Comparison of ENCODE assay signal across 30 cellular contexts in the genomic region with DNA sequence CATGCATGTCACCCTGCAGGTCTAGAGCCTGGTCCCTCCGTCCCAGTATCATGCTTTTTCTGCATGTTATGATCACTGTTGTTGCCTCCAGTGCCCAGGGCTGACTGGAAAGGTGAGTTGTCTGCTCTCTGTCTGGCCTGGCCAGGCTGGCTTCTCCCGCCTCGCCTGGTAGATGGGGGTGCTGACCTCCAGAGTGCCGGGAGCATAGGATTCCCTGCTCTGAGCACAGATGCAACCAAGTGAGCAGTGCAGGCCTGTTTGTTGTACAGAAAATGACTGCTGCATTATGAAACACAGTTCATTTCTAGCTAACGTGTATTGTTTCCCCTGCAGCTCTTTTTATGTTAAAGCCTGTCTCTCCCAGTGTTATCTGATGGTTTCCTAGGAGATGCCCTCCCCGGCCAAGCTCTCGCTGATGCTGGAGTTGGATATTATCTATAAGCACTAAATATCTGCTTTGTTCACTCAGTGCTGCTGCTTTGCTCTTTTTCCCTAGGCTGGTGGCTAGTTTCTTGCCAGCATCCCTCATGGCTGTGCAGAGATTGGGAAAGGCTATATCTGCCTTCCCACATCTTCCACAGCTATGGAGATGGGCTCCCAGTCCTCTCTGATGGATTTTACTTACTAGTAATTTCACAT.
DNase-seq lines count a peak whose midpoint lies in the region; ATAC-seq and TF ChIP-seq lines count a peak whose summit lies in the region.
"Had no signal": no experiment of that assay in that cellular context is flagged by ENCODE, and none has a peak within 500 bp of the region (broad histone marks: within the 10 kb centered on the region; RNA-seq: fewer than 3 reads in every experiment).

No MANE protein-coding gene starts in this region.

- no peaks in the 10 kb centered on the region for H3F3A ChIP-seq in neural progenitor cell (ENCODE audit: low read depth)

- H3K36me3 ChIP-seq in HAP-1 (replicated peaks) (no peaks in the 10 kb centered on the region), neural progenitor cell (no peaks in the 10 kb centered on the region), body of pancreas (replicated peaks in 1 of 2; ENCODE audit: insufficient read depth in 1 of 2, low read depth in 2 of 2) (no peaks in the 10 kb centered on the region)
- H3K36me3 ChIP-seq: prostate gland, sigmoid colon, transverse colon had no signal

- peak; percentile 64 to 79 for DNase-seq in HAP-1 (ENCODE audit: low spot score in 2 of 2)
- DNase-seq in NCI-H2227 treated with DMSO at 0.1 percent for 48 hours (lab: John Stamatoyannopoulos, UW) = peak; percentile 23
- no peak for DNase-seq in neural progenitor cell (ENCODE audit: low spot score)
- DNase-seq in body of pancreas = no peak
- no peak for DNase-seq in NOMO-1 (lab: John Stamatoyannopoulos, UW; ENCODE audit: unreplicated experiment in 2 of 2)
- no peak for DNase-seq in NCI-H1417 treated with DMSO at 0.1 percent for 48 hours (lab: John Stamatoyannopoulos, UW)
- DNase-seq: activated CD4-positive, alpha-beta T cell treated with anti-CD3 and anti-CD28 coated beads for 48 hours; activated naive CD4-positive, alpha-beta T cell treated with anti-CD3 and anti-CD28 coated beads, Interleukin-2, amount 50 U/mL, for 16 hours; activated T-cell treated with anti-CD3 and anti-CD28 coated beads for 4 hours; amniotic stem cell; Caco-2; DND-41; GF-D8; GM23248; hippocampal formation; left colon; NCI-H1694; NCI-H2171; NCI-H510A treated with DMSO at 0.1 percent for 48 hours; occipital lobe; PC-9; sigmoid colon; stimulated activated CD4-positive, alpha-beta T cell treated with anti-CD3 and anti-CD28 coated beads, Interleukin-12 subunit alpha, Interleukin-12 subunit beta, amount 100 ng/mL, for 4 hours; stimulated activated CD4-positive, alpha-beta T cell treated with anti-CD3 and anti-CD28 coated beads, Interleukin-4, amount 100 ng/mL, for 24 hours; T-helper 17 cell; transverse colon had no signal

- peaks cover 2% of the 10 kb centered on the region for H3K9me3 Mint-ChIP-seq in neural progenitor cell
- H3K9me3 Mint-ChIP-seq: activated T-helper 2 cell treated with anti-CD3 and anti-CD28 coated beads, Interferon-gamma antibody, Interleukin-2, Interleukin-4, amounts not matched to agents 10 μg/mL and 5 μg/mL and 100 μg/mL, durations not matched to agents 14 hours and 24 hours and 36 hours; memory B cell had no signal

- H3K27me3 ChIP-seq in HAP-1 (ENCODE audit: low read depth) = no peaks in the 10 kb centered on the region
- H3K27me3 ChIP-seq in neural progenitor cell = no peaks in the 10 kb centered on the region
- H3K27me3 ChIP-seq in body of pancreas = no peaks in the 10 kb centered on the region
- H3K27me3 ChIP-seq: sigmoid colon, transverse colon had no signal

- H3K27ac ChIP-seq in cingulate gyrus (ENCODE audit: low read depth, low read length) (peak overlapping the region; percentile 50), neural progenitor cell (no peak overlapping the region), body of pancreas (no peak overlapping the region)
- H3K27ac ChIP-seq: GM23248, PC-9, prostate gland, sigmoid colon, transverse colon had no signal

- H3K36me3 Mint-ChIP-seq in neural progenitor cell = no peaks in the 10 kb centered on the region
- H3K36me3 Mint-ChIP-seq: memory B cell had no signal

- H3K4me1 Mint-ChIP-seq in neural progenitor cell = peaks cover 50% of the 10 kb centered on the region
- H3K4me1 Mint-ChIP-seq: memory B cell, T-helper 17 cell had no signal

- H3K79me2 ChIP-seq in neural progenitor cell (ENCODE audit: low read depth) = no peaks in the 10 kb centered on the region

- H3K9me3 ChIP-seq in HAP-1 (no peaks in the 10 kb centered on the region), neural progenitor cell (ENCODE audit: low read depth) (no peaks in the 10 kb centered on the region), body of pancreas (no peaks in the 10 kb centered on the region)
- H3K9me3 ChIP-seq: Caco-2, prostate gland, sigmoid colon, transverse colon had no signal

- H3K4me3 ChIP-seq in HAP-1 (no peak overlapping the region), neural progenitor cell (no peak overlapping the region), body of pancreas (no peak overlapping the region)
- H3K4me3 ChIP-seq: GM23248, PC-9, prostate gland, sigmoid colon, transverse colon had no signal

- 41 to 45% methylated on average over 7 of the region's 7 CpGs for WGBS in body of pancreas, 2 donors

- H3K4me1 ChIP-seq in HAP-1 = peaks cover 15% of the 10 kb centered on the region
- H3K4me1 ChIP-seq in neural progenitor cell = no peaks in the 10 kb centered on the region
- H3K4me1 ChIP-seq in body of pancreas = no peaks in the 10 kb centered on the region
- H3K4me1 ChIP-seq: prostate gland had no signal

- H3K4me3 Mint-ChIP-seq in neural progenitor cell = no peak overlapping the region
- H3K4me3 Mint-ChIP-seq: memory B cell, T-helper 17 cell had no signal

- no peak overlapping the region for H3K4me2 ChIP-seq in neural progenitor cell
- H3K4me2 ChIP-seq: PC-9 had no signal

- no peak overlapping the region for H3K9ac ChIP-seq in neural progenitor cell
- H3K9ac ChIP-seq: GM23248 had no signal

- H3K27me3 Mint-ChIP-seq in neural progenitor cell (ENCODE audit: insufficient read depth, low read depth) = peaks cover 5% of the 10 kb centered on the region
- H3K27me3 Mint-ChIP-seq: T-helper 17 cell had no signal

- no peak for ATAC-seq in body of pancreas
- ATAC-seq: left colon, T-helper 17 cell had no signal

- no peak overlapping the region for H2AFZ ChIP-seq in neural progenitor cell (replicated peaks)
- H2AFZ ChIP-seq: GM23248, PC-9 had no signal

- H3K27ac Mint-ChIP-seq in neural progenitor cell = peak overlapping the region; percentile 90
- H3K27ac Mint-ChIP-seq: activated T-helper 2 cell treated with anti-CD3 and anti-CD28 coated beads, Interferon-gamma antibody, Interleukin-2, Interleukin-4, amounts not matched to agents 10 μg/mL and 5 μg/mL and 100 μg/mL, durations not matched to agents 14 hours and 24 hours and 36 hours; memory B cell; T-helper 17 cell had no signal

- TF ChIP-seq CTCF in neural progenitor cell (IDR thresholded peaks at IDR 0.05) (no peak), body of pancreas (IDR thresholded peaks at IDR 0.05) (no peak)

- no peaks in the 10 kb centered on the region for H4K20me1 ChIP-seq in neural progenitor cell (ENCODE audit: low read depth)

- intact Hi-C loops in body of pancreas (cut with DNase I) = no loop called here

- no peak for TF ChIP-seq POLR2A in body of pancreas (IDR thresholded peaks at IDR 0.05)

- in situ Hi-C loops in HAP-1 (cut with MboI; ENCODE audit: low sequenced_read_pairs) = no loop called here

Comparison
In these comparisons a context has a peak if more than half of its experiments do, and no peak if none do; other contexts are left out.
1. DNase-seq: peak in HAP-1 (2 of 2) and NCI-H2227 treated with DMSO at 0.1 percent for 48 hours (single experiment); none in neural progenitor cell (single experiment), body of pancreas (0 of 4), NOMO-1 (0 of 2) and NCI-H1417 treated with DMSO at 0.1 percent for 48 hours (single experiment).